ENCODE assay signal across 20 cellular contexts in genomic region chr7:20793686-20794394, GRCh38. TPM values are rescaled to one million over a fixed set of nuclear protein-coding genes. Genes with fewer than 3 reads are reported as not detected.
DNase-seq lines count a peak whose midpoint lies in the region; FAIRE-seq and TF ChIP-seq lines count a peak whose summit lies in the region.
"Had no signal": no experiment of that assay in that cellular context is flagged by ENCODE, and none has a peak within 500 bp of the region (broad histone marks: within the 10 kb centered on the region; RNA-seq: fewer than 3 reads in every experiment).

No MANE protein-coding gene starts in this region.

- no peak overlapping the region for H2AFZ ChIP-seq in keratinocyte (ENCODE audit: control insufficient read depth, low read length)

- H3K27me3 ChIP-seq in HUES64 (ENCODE audit: insufficient read depth, low read length), result peaks cover 92% of the 10 kb centered on the region
- H3K27me3 ChIP-seq in keratinocyte (ENCODE audit: control insufficient read depth, extremely low read depth, insufficient read depth, low read length), result peaks cover 83% of the 10 kb centered on the region
- H3K27me3 ChIP-seq: ovary had no signal

- peak; percentile 64 for DNase-seq in ELF-1 (ENCODE audit: low read depth, low spot score)
- DNase-seq in astrocyte of the hippocampus (ENCODE audit: low read depth, low spot score), result peak; percentile 53
- no peak for DNase-seq in keratinocyte (ENCODE audit: low read depth, low spot score)
- no peak for DNase-seq in GDM1 (lab: John Stamatoyannopoulos, UW)
- no peak for DNase-seq in mesenteric fat pad (ENCODE audit: low spot score)
- no peak for DNase-seq in HPDE6-E6E7 (ENCODE audit: extremely low spot score)
- no peak for DNase-seq in superior temporal gyrus (ENCODE audit: extremely low spot score)
- DNase-seq: activated CD4-positive, alpha-beta T cell treated with anti-CD3 and anti-CD28 coated beads for 48 hours; adrenal gland; CD4-positive, alpha-beta T cell; effector memory CD4-positive, alpha-beta T cell; lower lobe of right lung; ovary; sigmoid colon; stimulated activated naive B cell treated with anti-CD40 and anti-IgM and Interleukin-4, amounts not matched to agents 10 μg/mL and 1 μg/mL and 100 μg/mL, for 72 hours; thyroid gland had no signal

- no peaks in the 10 kb centered on the region for H3K79me2 ChIP-seq in keratinocyte (ENCODE audit: control insufficient read depth, insufficient read depth, low read length)

- dilution Hi-C loops in keratinocyte (cut with MboI; ENCODE audit: extremely low pct_ligation_motif_present, low sequenced_read_pairs), result no loop called here

- H3K4me2 ChIP-seq in keratinocyte (ENCODE audit: control insufficient read depth, extremely low read depth, insufficient read depth, low read depth, low read length), result peak overlapping the region; percentile 3

- H3K36me3 ChIP-seq in HUES64 (ENCODE audit: insufficient read depth, low read length) (no peaks in the 10 kb centered on the region), keratinocyte (ENCODE audit: control insufficient read depth in 2 of 2, extremely low read depth in 1 of 2, insufficient read depth in 2 of 2, low read length in 2 of 2) (no peaks in the 10 kb centered on the region)
- H3K36me3 ChIP-seq: adrenal gland, lower lobe of right lung, ovary, sigmoid colon, thyroid gland had no signal

- H3K9me3 ChIP-seq in HUES64 (ENCODE audit: insufficient read depth, low read depth, low read length) (no peaks in the 10 kb centered on the region), keratinocyte (ENCODE audit: control insufficient read depth, low read depth, low read length) (no peaks in the 10 kb centered on the region)
- H3K9me3 ChIP-seq: adrenal gland, lower lobe of right lung, sigmoid colon, thyroid gland had no signal

- H3K4me3 ChIP-seq in HUES64 (ENCODE audit: low read length), result peak overlapping the region; percentile 46
- H3K4me3 ChIP-seq in keratinocyte (ENCODE audit: control insufficient read depth in 2 of 3, extremely low read depth in 1 of 3, insufficient read depth in 2 of 3, low read depth in 1 of 3, low read length in 3 of 3), result no peak overlapping the region
- H3K4me3 ChIP-seq: adrenal gland, lower lobe of right lung, ovary, sigmoid colon, thyroid gland had no signal

- under 1% methylated on average over 15 of the region's 16 CpGs for WGBS in HUES64

- H4K20me1 ChIP-seq in keratinocyte (ENCODE audit: control insufficient read depth, extremely low read depth, insufficient read depth, low read length), result no peaks in the 10 kb centered on the region

- no peaks in the 10 kb centered on the region for H3K9me1 ChIP-seq in keratinocyte (ENCODE audit: control insufficient read depth, extremely low read depth, insufficient read depth, low read length)

- no peak for TF ChIP-seq CTCF in keratinocyte (optimal IDR thresholded peaks at IDR 0.05 in 1 of 3, IDR thresholded peaks at IDR 0.05 in 1 of 3, conservative IDR thresholded peaks at IDR 0.05 in 1 of 3; ENCODE audit: extremely low read depth in 1 of 3, insufficient read depth in 2 of 3, low read length in 3 of 3)

- H3K4me1 ChIP-seq in HUES64 (ENCODE audit: insufficient read depth, low read length) (peaks cover 71% of the 10 kb centered on the region), keratinocyte (ENCODE audit: control insufficient read depth, extremely low read depth, insufficient read depth, low read length) (peaks cover 5% of the 10 kb centered on the region)

- H3K9ac ChIP-seq in HUES64 (ENCODE audit: low read depth, low read length) (no peak overlapping the region), keratinocyte (ENCODE audit: control insufficient read depth, extremely low read depth, insufficient read depth, low read length) (no peak overlapping the region)

- FAIRE-seq in keratinocyte (lab: Jason Lieb, UNC), result no peak

- H3K27ac ChIP-seq in HUES64 (ENCODE audit: low read depth, low read length), result no peak overlapping the region
- no peak overlapping the region for H3K27ac ChIP-seq in keratinocyte (ENCODE audit: control insufficient read depth, insufficient read depth, low read length)
- H3K27ac ChIP-seq: adrenal gland, lower lobe of right lung, ovary, sigmoid colon, thyroid gland had no signal

RNA-seq across cellular contexts. Expression of gene SP8, which starts 7.2 kb away (rescaled TPM):
- 10.7 TPM for polyA plus RNA-seq in HUES64 (2013, experiment 1 of 2)
- 15.0 TPM for polyA plus RNA-seq in HUES64 (2013, experiment 2 of 2)
- polyA plus RNA-seq in keratinocyte, result 0.03 to 0.17 TPM (median 0.16 TPM) in 3 replicates
- polyA plus RNA-seq in keratinocyte (2011; ENCODE audit: low read depth), result 0.12 TPM
- 0.08 and 0.09 TPM in 2 replicates for polyA plus RNA-seq in keratinocyte (2011; cell fraction: cytosol; rRNA removed)
- 0.22 and 0.32 TPM in 2 replicates for polyA plus RNA-seq in keratinocyte (2011; cell fraction: nucleus; rRNA removed)
- polyA plus RNA-seq in keratinocyte (2012; ENCODE audit: low replicate concordance), result 0.17 and 0.28 TPM in 2 replicates
- polyA minus RNA-seq in keratinocyte, result 0.03 to 0.07 TPM (median 0.06 TPM) in 3 replicates
- not detected for polyA minus RNA-seq in keratinocyte (2011; cell fraction: cytosol; rRNA and poly(A)+ RNA removed)
- polyA minus RNA-seq in keratinocyte (2011; cell fraction: nucleus; rRNA and poly(A)+ RNA removed), result 0.32 and 0.47 TPM in 2 replicates
- total RNA-seq in mesenteric fat pad, result not detected
- total RNA-seq: adrenal gland; CD4-positive, alpha-beta T cell; fibroblast of lung; HT-29; LHCN-M2; lower lobe of right lung; sigmoid colon; thyroid gland had no signal
- polyA plus RNA-seq: adrenal gland, fibroblast of lung, ovary, sigmoid colon had no signal

Comparison
In these comparisons a context has a peak if more than half of its experiments do, and no peak if none do; other contexts are left out.
1. DNase-seq: peak in ELF-1 (single experiment) and astrocyte of the hippocampus (single experiment); none in keratinocyte (single experiment), GDM1 (single experiment), mesenteric fat pad (single experiment), HPDE6-E6E7 (single experiment) and superior temporal gyrus (single experiment).